Comparison of ENCODE assay signal across 9 cellular contexts in genomic region chr5:124920909-124921666, GRCh38.
A peak's percentile ranks its signal among the peaks of the same experiment; 100 is the strongest.
DNase-seq lines count a peak whose midpoint lies in the region; ATAC-seq and TF ChIP-seq lines count a peak whose summit lies in the region.
"Had no signal": no experiment of that assay in that cellular context is flagged by ENCODE, and none has a peak within 500 bp of the region (broad histone marks: within the 10 kb centered on the region; RNA-seq: fewer than 3 reads in every experiment).

No MANE protein-coding gene starts in this region.

- no peaks in the 10 kb centered on the region for H3K36me3 Mint-ChIP-seq in activated T-cell treated with anti-CD3 and anti-CD28 coated beads, Interleukin-2, amount 50 U/mL, for 72 hours (ENCODE audit: insufficient read depth in 2 of 2)

- no peaks in the 10 kb centered on the region for H3K36me3 ChIP-seq in breast epithelium
- H3K36me3 ChIP-seq in ovary = no peaks in the 10 kb centered on the region

- no peak for TF ChIP-seq CTCF in breast epithelium (IDR thresholded peaks at IDR 0.05)
- TF ChIP-seq CTCF in ovary (IDR thresholded peaks at IDR 0.05) = no peak

- H3K4me1 ChIP-seq in breast epithelium (no peaks in the 10 kb centered on the region), ovary (ENCODE audit: insufficient read depth) (peaks cover 3% of the 10 kb centered on the region)

- no peak for TF ChIP-seq EP300 in ovary (IDR thresholded peaks at IDR 0.05)

- H3K4me3 Mint-ChIP-seq in activated T-cell treated with anti-CD3 and anti-CD28 coated beads, Interleukin-2, amount 50 U/mL, for 72 hours = no peak overlapping the region
- H3K4me3 Mint-ChIP-seq: central memory CD8-positive, alpha-beta T cell had no signal

- no peaks in the 10 kb centered on the region for H3K27me3 ChIP-seq in breast epithelium
- H3K27me3 ChIP-seq in ovary = no peaks in the 10 kb centered on the region

- WGBS in ovary, 3 donors = 90 to 92% (median 91%) methylated on average over 9 of the region's 9 CpGs

- ATAC-seq in activated T-cell treated with anti-CD3 and anti-CD28 coated beads, Interleukin-2, amount 50 U/mL, for 72 hours (replicated peaks in 1 of 2) = peak; percentile 58 to 73
- ATAC-seq in HG02981 (IDR thresholded peaks at IDR 0.05; ENCODE audit: unreplicated experiment) = peak; percentile 86
- ATAC-seq in left ventricle myocardium superior = no peak

- no peaks in the 10 kb centered on the region for H3K4me1 Mint-ChIP-seq in activated T-cell treated with anti-CD3 and anti-CD28 coated beads, Interleukin-2, amount 50 U/mL, for 72 hours (ENCODE audit: low read depth)
- H3K4me1 Mint-ChIP-seq: central memory CD8-positive, alpha-beta T cell had no signal

- H3K27me3 Mint-ChIP-seq in activated T-cell treated with anti-CD3 and anti-CD28 coated beads, Interleukin-2, amount 50 U/mL, for 72 hours (ENCODE audit: low read depth) = no peaks in the 10 kb centered on the region
- H3K27me3 Mint-ChIP-seq: central memory CD8-positive, alpha-beta T cell had no signal

- H3K9me3 ChIP-seq in breast epithelium (no peaks in the 10 kb centered on the region), ovary (no peaks in the 10 kb centered on the region)

- TF ChIP-seq POLR2A in breast epithelium (IDR thresholded peaks at IDR 0.05) (no peak), ovary (IDR thresholded peaks at IDR 0.05) (no peak)

- no peak for DNase-seq in activated T-cell treated with anti-CD3 and anti-CD28 coated beads, Interleukin-2, amount 50 U/mL, for 72 hours
- DNase-seq in activated T-cell treated with anti-CD3 and anti-CD28 coated beads, Interleukin-2, amount 50 U/mL, for 1 hour = no peak
- DNase-seq in NOMO-1 treated with DMSO at 0.1 percent for 48 hours (lab: John Stamatoyannopoulos, UW; ENCODE audit: unreplicated experiment) (peak; percentile 79), NCI-H2081 treated with DMSO at 0.1 percent for 48 hours (lab: John Stamatoyannopoulos, UW) (no peak), left ventricle myocardium superior (no peak), breast epithelium (ENCODE audit: low spot score in 2 of 2) (no peak), ovary (no peak)

- no peak overlapping the region for H3K27ac Mint-ChIP-seq in activated T-cell treated with anti-CD3 and anti-CD28 coated beads, Interleukin-2, amount 50 U/mL, for 72 hours

- H3K27ac ChIP-seq in breast epithelium = no peak overlapping the region
- H3K27ac ChIP-seq in ovary = no peak overlapping the region

- H3K9me3 Mint-ChIP-seq in activated T-cell treated with anti-CD3 and anti-CD28 coated beads, Interleukin-2, amount 50 U/mL, for 72 hours = peaks cover 0 to 4% of the 10 kb centered on the region in 2 donors

- no peak overlapping the region for H3K4me3 ChIP-seq in breast epithelium
- no peak overlapping the region for H3K4me3 ChIP-seq in ovary

- intact Hi-C loops in left ventricle myocardium superior (cut with micrococcal nuclease) = no loop called here
- intact Hi-C loops in breast epithelium (cut with DNase I; ENCODE audit: low total_unique reads) = no loop called here
- intact Hi-C loops in ovary (cut with DNase I) = no loop called here
